ENCODE assay signal across 13 cellular contexts in genomic region chr1:209389258-209389657, GRCh38.
DNase-seq lines count a peak whose midpoint lies in the region; ATAC-seq, FAIRE-seq and TF ChIP-seq lines count a peak whose summit lies in the region.
"Had no signal": no experiment of that assay in that cellular context is flagged by ENCODE, and none has a peak within 500 bp of the region (broad histone marks: within the 10 kb centered on the region; RNA-seq: fewer than 3 reads in every experiment).

No MANE protein-coding gene starts in this region.

- WGBS in small intestine, 3 donors, result 35 to 69% (median 38%) methylated on average over 1 of the region's 1 CpG

- CTCF ChIA-PET in activated CD8-positive, alpha-beta memory T cell treated with anti-CD3 and anti-CD28 coated beads, Interleukin-2, amount 10 ng/mL, durations not matched to agents 7 days and 5 days (lab: Charles Lee), result no interaction called here

- no peak for FAIRE-seq in GM12892 (lab: Jason Lieb, UNC)
- no peak for FAIRE-seq in small intestine (lab: Jason Lieb, UNC)

- no peaks in the 10 kb centered on the region for H3K36me3 Mint-ChIP-seq in activated CD8-positive, alpha-beta memory T cell treated with anti-CD3 and anti-CD28 coated beads, Interleukin-2, amount 10 ng/mL, durations not matched to agents 7 days and 5 days
- H3K36me3 Mint-ChIP-seq: natural killer cell treated with Interleukin-12 subunit alpha and Interleukin-12 subunit beta and Interleukin-15 and Interleukin-18, amount 100 ng/mL, for 72 hours had no signal

- no peak overlapping the region for H3K4me3 Mint-ChIP-seq in activated CD8-positive, alpha-beta memory T cell treated with anti-CD3 and anti-CD28 coated beads, Interleukin-2, amount 10 ng/mL, durations not matched to agents 7 days and 5 days
- H3K4me3 Mint-ChIP-seq: activated T-cell treated with anti-CD3 and anti-CD28 coated beads, Interleukin-2, amount 50 U/mL, for 72 hours; natural killer cell treated with Interleukin-12 subunit alpha and Interleukin-12 subunit beta and Interleukin-15 and Interleukin-18, amount 100 ng/mL, for 72 hours had no signal

- H3K4me3 ChIP-seq in AG10803 (ENCODE audit: low read length), result no peak overlapping the region
- no peak overlapping the region for H3K4me3 ChIP-seq in left lung
- H3K4me3 ChIP-seq in small intestine (ENCODE audit: low read depth in 1 of 2, low read length in 2 of 2), result no peak overlapping the region

- H3K9me3 ChIP-seq in left lung (no peaks in the 10 kb centered on the region), small intestine (ENCODE audit: control insufficient read depth, low read depth) (no peaks in the 10 kb centered on the region)

- no peak overlapping the region for H3K27ac Mint-ChIP-seq in activated CD8-positive, alpha-beta memory T cell treated with anti-CD3 and anti-CD28 coated beads, Interleukin-2, amount 10 ng/mL, durations not matched to agents 7 days and 5 days
- H3K27ac Mint-ChIP-seq: activated T-cell treated with anti-CD3 and anti-CD28 coated beads, Interleukin-2, amount 50 U/mL, for 72 hours; natural killer cell treated with Interleukin-12 subunit alpha and Interleukin-12 subunit beta and Interleukin-15 and Interleukin-18, amount 100 ng/mL, for 72 hours had no signal

- H3K27ac ChIP-seq in left lung, result no peak overlapping the region
- H3K27ac ChIP-seq in small intestine (ENCODE audit: low read depth in 1 of 2, low read length in 1 of 2), result no peak overlapping the region

- H3K4me1 ChIP-seq in left lung, result no peaks in the 10 kb centered on the region
- no peaks in the 10 kb centered on the region for H3K4me1 ChIP-seq in small intestine (ENCODE audit: control insufficient read depth in 2 of 2, insufficient read depth in 1 of 2, low read depth in 1 of 2, low read length in 1 of 2)

- H3K27me3 Mint-ChIP-seq in activated CD8-positive, alpha-beta memory T cell treated with anti-CD3 and anti-CD28 coated beads, Interleukin-2, amount 10 ng/mL, durations not matched to agents 7 days and 5 days, result peaks cover 9% of the 10 kb centered on the region

- no peaks in the 10 kb centered on the region for H3K4me1 Mint-ChIP-seq in activated CD8-positive, alpha-beta memory T cell treated with anti-CD3 and anti-CD28 coated beads, Interleukin-2, amount 10 ng/mL, durations not matched to agents 7 days and 5 days

- intact Hi-C loops in left lung (cut with DNase I), result no loop called here

- TF ChIP-seq CTCF in AG10803 (conservative IDR thresholded peaks at IDR 0.05; ENCODE audit: low read length) (no peak), left lung (IDR thresholded peaks at IDR 0.05) (no peak)

- DNase-seq in AG10803 (ENCODE audit: low read depth), result peak; percentile 81
- peak; percentile 42 for DNase-seq in HT-29 (ENCODE audit: low spot score)
- DNase-seq in astrocyte of the hippocampus (ENCODE audit: low read depth, low spot score), result peak; percentile 91
- no peak for DNase-seq in left lung
- no peak for DNase-seq in GM12892 (ENCODE audit: insufficient read length)
- DNase-seq in CD1c-positive myeloid dendritic cell (ENCODE audit: extremely low spot score), result no peak
- no peak for DNase-seq in small intestine
- DNase-seq in activated CD8-positive, alpha-beta memory T cell treated with anti-CD3 and anti-CD28 coated beads, Interleukin-2, amount 10 ng/mL, durations not matched to agents 7 days and 5 days, result no peak
- DNase-seq: dermis blood vessel endothelial cell; NCI-H1436 treated with DMSO at 0.1 percent for 48 hours; stimulated activated CD4-positive, alpha-beta T cell treated with anti-CD3 and anti-CD28 coated beads, Interleukin-1b, Interleukin-23, amount 100 ng/mL, for 48 hours had no signal

- H3K9me3 Mint-ChIP-seq in activated CD8-positive, alpha-beta memory T cell treated with anti-CD3 and anti-CD28 coated beads, Interleukin-2, amount 10 ng/mL, durations not matched to agents 7 days and 5 days (ENCODE audit: low read depth), result no peaks in the 10 kb centered on the region
- H3K9me3 Mint-ChIP-seq: activated T-cell treated with anti-CD3 and anti-CD28 coated beads, Interleukin-2, amount 50 U/mL, for 72 hours had no signal

- H3K36me3 ChIP-seq in left lung (no peaks in the 10 kb centered on the region), small intestine (ENCODE audit: control insufficient read depth in 2 of 2, insufficient read depth in 2 of 2, low read length in 2 of 2) (no peaks in the 10 kb centered on the region)

- H3K27me3 ChIP-seq in left lung (no peaks in the 10 kb centered on the region), small intestine (ENCODE audit: control insufficient read depth in 2 of 2, insufficient read depth in 2 of 2, low read length in 2 of 2) (no peaks in the 10 kb centered on the region)

- TF ChIP-seq POLR2A in GM12892 (IDR thresholded peaks at IDR 0.05; ENCODE audit: low read depth, low read length), result no peak

- peak; percentile 48 for ATAC-seq in left lung
- ATAC-seq in activated CD8-positive, alpha-beta memory T cell treated with anti-CD3 and anti-CD28 coated beads, Interleukin-2, amount 10 ng/mL, durations not matched to agents 7 days and 5 days, result no peak
- ATAC-seq: natural killer cell treated with Interleukin-12 subunit alpha and Interleukin-12 subunit beta and Interleukin-15 and Interleukin-18, amount 100 ng/mL, for 72 hours had no signal

Comparison
In these comparisons a context has a peak if more than half of its experiments do, and no peak if none do; other contexts are left out.
1. DNase-seq: peak in AG10803 (single experiment), HT-29 (single experiment) and astrocyte of the hippocampus (single experiment); none in left lung (0 of 2), GM12892 (single experiment), CD1c-positive myeloid dendritic cell (single experiment), small intestine (single experiment) and activated CD8-positive, alpha-beta memory T cell treated with anti-CD3 and anti-CD28 coated beads, Interleukin-2, amount 10 ng/mL, durations not matched to agents 7 days and 5 days (single experiment).